In the genomic region with DNA sequence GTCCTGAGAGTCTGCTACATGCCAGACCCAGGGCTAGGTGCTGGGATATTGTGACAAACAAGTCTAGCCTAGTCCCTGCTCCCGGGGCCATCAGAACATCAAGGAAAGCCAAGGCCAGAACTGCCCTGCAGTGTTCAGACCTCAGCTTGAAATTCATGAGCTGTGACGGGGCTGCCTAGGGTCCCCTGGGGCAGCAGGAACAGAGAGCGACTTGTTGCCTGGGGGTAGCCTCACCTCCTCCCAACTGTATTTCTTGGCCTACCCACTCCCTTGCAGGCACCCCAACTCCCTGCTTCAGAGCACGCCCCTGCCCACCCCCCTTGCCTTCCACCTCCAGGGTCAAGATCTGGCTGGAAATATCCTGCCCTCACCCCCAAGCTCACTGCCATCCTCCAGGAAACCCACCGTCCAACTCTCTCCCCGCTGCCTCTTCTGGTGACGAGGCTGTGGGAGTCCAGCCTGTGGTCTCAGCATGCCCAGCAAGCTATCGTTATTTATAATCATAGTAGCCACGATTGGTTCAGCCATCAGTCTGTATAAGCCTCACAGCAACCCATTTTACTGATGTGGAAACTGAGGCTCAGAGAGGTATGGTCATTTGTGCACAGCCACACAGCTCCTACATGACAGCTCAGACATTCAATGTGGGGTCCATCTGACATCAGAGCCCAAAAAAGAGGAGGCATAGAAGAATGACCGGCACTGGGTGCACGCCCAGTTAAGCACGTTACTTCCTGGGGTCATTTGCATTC, we compare ENCODE assay signal across 1 cellular context.
A peak's percentile ranks its signal among the peaks of the same experiment; 100 is the strongest.
TF ChIP-seq lines count a peak whose summit lies in the region.

No MANE protein-coding gene starts in this region.

TF ChIP-seq in K562, 482 proteins besides CTCF, POLR2A, EP300 and RAD21:
- TF ChIP-seq, protein P1, sequence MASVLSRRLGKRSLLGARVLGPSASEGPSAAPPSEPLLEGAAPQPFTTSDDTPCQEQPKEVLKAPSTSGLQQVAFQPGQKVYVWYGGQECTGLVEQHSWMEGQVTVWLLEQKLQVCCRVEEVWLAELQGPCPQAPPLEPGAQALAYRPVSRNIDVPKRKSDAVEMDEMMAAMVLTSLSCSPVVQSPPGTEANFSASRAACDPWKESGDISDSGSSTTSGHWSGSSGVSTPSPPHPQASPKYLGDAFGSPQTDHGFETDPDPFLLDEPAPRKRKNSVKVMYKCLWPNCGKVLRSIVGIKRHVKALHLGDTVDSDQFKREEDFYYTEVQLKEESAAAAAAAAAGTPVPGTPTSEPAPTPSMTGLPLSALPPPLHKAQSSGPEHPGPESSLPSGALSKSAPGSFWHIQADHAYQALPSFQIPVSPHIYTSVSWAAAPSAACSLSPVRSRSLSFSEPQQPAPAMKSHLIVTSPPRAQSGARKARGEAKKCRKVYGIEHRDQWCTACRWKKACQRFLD (CRISPR knock-in tag; IDR thresholded peaks at IDR 0.05): no peak
- TF ChIP-seq ETV5 (CRISPR knock-in tag; IDR thresholded peaks at IDR 0.05; ENCODE audit: low read depth) (no peak), HDAC2 (IDR thresholded peaks at IDR 0.05) (peak; percentile 95), ZNF561 (CRISPR knock-in tag; conservative IDR thresholded peaks at IDR 0.05) (no peak), PHF8 (IDR thresholded peaks at IDR 0.05; ENCODE audit: borderline replicate concordance, low read length) (no peak), ZKSCAN1 (IDR thresholded peaks at IDR 0.05; ENCODE audit: low read depth, low read length) (peak; percentile 22), ZNF639 (CRISPR knock-in tag; conservative IDR thresholded peaks at IDR 0.05 in 1 of 2, IDR thresholded peaks at IDR 0.05 in 1 of 2) (no peak), ZNF609 (CRISPR knock-in tag; IDR thresholded peaks at IDR 0.05; ENCODE audit: borderline replicate concordance) (no peak), NBN (IDR thresholded peaks at IDR 0.05; ENCODE audit: low read depth) (no peak), SMAD3 (CRISPR knock-in tag; conservative IDR thresholded peaks at IDR 0.05) (no peak), ZNF165 (CRISPR knock-in tag; IDR thresholded peaks at IDR 0.05; ENCODE audit: borderline replicate concordance) (no peak), NFIC (IDR thresholded peaks at IDR 0.05) (no peak), JUNB (CRISPR knock-in tag; conservative IDR thresholded peaks at IDR 0.05) (no peak), MYC (IDR thresholded peaks at IDR 0.05; ENCODE audit: low read depth, low read length) (no peak), MYC (CRISPR knock-in tag; IDR thresholded peaks at IDR 0.05; ENCODE audit: borderline replicate concordance, low read depth) (no peak), CHD4 (IDR thresholded peaks at IDR 0.05; ENCODE audit: insufficient read depth, insufficient replicate concordance, low read depth, low read length, poor library complexity, severe bottlenecking) (peak; percentile 90), KDM1A (IDR thresholded peaks at IDR 0.05) (no peak), RCOR1 (IDR thresholded peaks at IDR 0.05; ENCODE audit: borderline replicate concordance in 1 of 2, low read depth in 2 of 2, low read length in 2 of 2) (peak; percentile 13 to 84; a peak in 2 of 4 replicates), BCOR (IDR thresholded peaks at IDR 0.05) (peak; percentile 99), CREB3 (tag; conservative IDR thresholded peaks at IDR 0.05; ENCODE audit: low read depth) (no peak), CBX3 (IDR thresholded peaks at IDR 0.05; ENCODE audit: borderline replicate concordance in 1 of 2, low read length in 2 of 2) (0 out of 3 replicates have a peak, but pooled peaks of 1 of the 2 experiments have one; percentile 50), L3MBTL2 (IDR thresholded peaks at IDR 0.05) (no peak), FOXK1 (CRISPR knock-in tag; IDR thresholded peaks at IDR 0.05; ENCODE audit: borderline replicate concordance) (no peak), MAFF (IDR thresholded peaks at IDR 0.05; ENCODE audit: low read length) (no peak), NCOA4 (IDR thresholded peaks at IDR 0.05; ENCODE audit: partially characterized antibody) (peak; percentile 72), TEAD2 (tag; IDR thresholded peaks at IDR 0.05) (no peak), TCF7L2 (IDR thresholded peaks at IDR 0.05; ENCODE audit: low read depth, low read length) (no peak), NR1H2 (CRISPR knock-in tag; IDR thresholded peaks at IDR 0.05) (no peak), ZFP36 (IDR thresholded peaks at IDR 0.05; ENCODE audit: low read depth, low read length, partially characterized antibody) (peak; percentile 54), ZNF668 (CRISPR knock-in tag; IDR thresholded peaks at IDR 0.05) (no peak), HMBOX1 (IDR thresholded peaks at IDR 0.05) (no peak), SMARCA5 (IDR thresholded peaks at IDR 0.05) (peak; percentile 97), TFAP4 (CRISPR knock-in tag; IDR thresholded peaks at IDR 0.05; ENCODE audit: borderline replicate concordance) (no peak)
- TF ChIP-seq, protein P2, sequence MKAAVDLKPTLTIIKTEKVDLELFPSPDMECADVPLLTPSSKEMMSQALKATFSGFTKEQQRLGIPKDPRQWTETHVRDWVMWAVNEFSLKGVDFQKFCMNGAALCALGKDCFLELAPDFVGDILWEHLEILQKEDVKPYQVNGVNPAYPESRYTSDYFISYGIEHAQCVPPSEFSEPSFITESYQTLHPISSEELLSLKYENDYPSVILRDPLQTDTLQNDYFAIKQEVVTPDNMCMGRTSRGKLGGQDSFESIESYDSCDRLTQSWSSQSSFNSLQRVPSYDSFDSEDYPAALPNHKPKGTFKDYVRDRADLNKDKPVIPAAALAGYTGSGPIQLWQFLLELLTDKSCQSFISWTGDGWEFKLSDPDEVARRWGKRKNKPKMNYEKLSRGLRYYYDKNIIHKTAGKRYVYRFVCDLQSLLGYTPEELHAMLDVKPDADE (conservative IDR thresholded peaks at IDR 0.05; ENCODE audit: control insufficient read depth, low read depth, low read length): no peak
- TF ChIP-seq, protein P3, sequence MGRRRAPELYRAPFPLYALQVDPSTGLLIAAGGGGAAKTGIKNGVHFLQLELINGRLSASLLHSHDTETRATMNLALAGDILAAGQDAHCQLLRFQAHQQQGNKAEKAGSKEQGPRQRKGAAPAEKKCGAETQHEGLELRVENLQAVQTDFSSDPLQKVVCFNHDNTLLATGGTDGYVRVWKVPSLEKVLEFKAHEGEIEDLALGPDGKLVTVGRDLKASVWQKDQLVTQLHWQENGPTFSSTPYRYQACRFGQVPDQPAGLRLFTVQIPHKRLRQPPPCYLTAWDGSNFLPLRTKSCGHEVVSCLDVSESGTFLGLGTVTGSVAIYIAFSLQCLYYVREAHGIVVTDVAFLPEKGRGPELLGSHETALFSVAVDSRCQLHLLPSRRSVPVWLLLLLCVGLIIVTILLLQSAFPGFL (CRISPR knock-in tag; IDR thresholded peaks at IDR 0.05): no peak
- TF ChIP-seq, protein P4, sequence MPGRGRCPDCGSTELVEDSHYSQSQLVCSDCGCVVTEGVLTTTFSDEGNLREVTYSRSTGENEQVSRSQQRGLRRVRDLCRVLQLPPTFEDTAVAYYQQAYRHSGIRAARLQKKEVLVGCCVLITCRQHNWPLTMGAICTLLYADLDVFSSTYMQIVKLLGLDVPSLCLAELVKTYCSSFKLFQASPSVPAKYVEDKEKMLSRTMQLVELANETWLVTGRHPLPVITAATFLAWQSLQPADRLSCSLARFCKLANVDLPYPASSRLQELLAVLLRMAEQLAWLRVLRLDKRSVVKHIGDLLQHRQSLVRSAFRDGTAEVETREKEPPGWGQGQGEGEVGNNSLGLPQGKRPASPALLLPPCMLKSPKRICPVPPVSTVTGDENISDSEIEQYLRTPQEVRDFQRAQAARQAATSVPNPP (IDR thresholded peaks at IDR 0.05; ENCODE audit: borderline replicate concordance, insufficient read depth, insufficient read length): no peak
